In the genomic region with DNA sequence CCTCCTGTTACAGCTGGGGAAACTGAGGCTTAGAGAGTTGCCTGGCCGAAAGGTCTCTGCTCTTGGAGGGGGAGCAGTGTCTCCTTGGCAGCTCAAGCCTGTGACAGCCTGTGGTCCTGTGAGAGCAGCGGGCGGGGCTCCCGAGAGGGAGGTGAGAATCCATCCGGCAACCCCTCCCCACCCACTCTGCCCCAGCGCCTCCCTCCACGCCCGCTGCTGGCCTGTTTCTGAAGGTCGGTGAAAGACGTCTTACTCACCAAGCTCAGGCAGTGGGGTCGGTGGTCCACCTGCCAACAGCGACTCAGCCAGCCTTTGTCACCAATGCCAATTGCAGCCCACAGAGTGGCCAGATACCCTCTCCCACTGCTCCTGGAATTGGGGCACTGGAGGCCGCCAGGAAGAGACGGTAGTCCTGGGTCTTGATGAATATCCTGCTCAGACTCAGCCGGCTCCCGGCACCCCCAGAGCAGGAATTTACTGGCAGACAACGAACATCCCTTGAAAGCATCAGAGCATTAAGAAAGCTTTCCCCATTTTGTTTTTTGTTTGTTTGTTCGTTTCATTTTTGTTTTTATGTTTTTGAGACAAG, we compare ENCODE assay signal across 24 cellular contexts. TPM values are rescaled to one million over a fixed set of nuclear protein-coding genes. Genes with fewer than 3 reads are reported as not detected.
A peak's percentile ranks its signal among the peaks of the same experiment; 100 is the strongest.
DNase-seq lines count a peak whose midpoint lies in the region; ATAC-seq and TF ChIP-seq lines count a peak whose summit lies in the region.
"Had no signal": no experiment of that assay in that cellular context is flagged by ENCODE, and none has a peak within 500 bp of the region (broad histone marks: within the 10 kb centered on the region; RNA-seq: fewer than 3 reads in every experiment).

No MANE protein-coding gene starts in this region.

- no peaks in the 10 kb centered on the region for H3K9me2 ChIP-seq in PC-3 (replicated peaks; ENCODE audit: low read length)

- peaks cover 68% of the 10 kb centered on the region for H3K4me1 ChIP-seq in BLaER1
- H3K4me1 ChIP-seq in PC-3 (ENCODE audit: insufficient read depth, low read length): no peaks in the 10 kb centered on the region
- H3K4me1 ChIP-seq in duodenal mucosa (ENCODE audit: control insufficient read depth in 1 of 2, insufficient read depth in 2 of 2, low read length in 2 of 2): peaks cover 37 to 39% of the 10 kb centered on the region in 2 donors
- H3K4me1 ChIP-seq in upper lobe of left lung: peaks cover 26 to 42% (median 37%) of the 10 kb centered on the region in 4 donors

- H3K9me3 ChIP-seq in BLaER1 (no peaks in the 10 kb centered on the region), PC-3 (ENCODE audit: low read length) (no peaks in the 10 kb centered on the region), duodenal mucosa (ENCODE audit: control insufficient read depth in 1 of 2, low read length in 2 of 2) (no peaks in the 10 kb centered on the region), upper lobe of left lung (no peaks in the 10 kb centered on the region)
- H3K9me3 ChIP-seq: BE2C, Caco-2, esophagus muscularis mucosa had no signal

- H3K36me3 ChIP-seq in BLaER1 (no peaks in the 10 kb centered on the region), PC-3 (ENCODE audit: low read depth, low read length) (no peaks in the 10 kb centered on the region), duodenal mucosa (ENCODE audit: control insufficient read depth in 1 of 2, insufficient read depth in 2 of 2, low read length in 2 of 2) (no peaks in the 10 kb centered on the region), upper lobe of left lung (no peaks in the 10 kb centered on the region)
- H3K36me3 ChIP-seq: BE2C, esophagus muscularis mucosa had no signal

- 72 to 78% methylated on average over 6 to 18 of the region's 18 CpGs for WGBS in upper lobe of left lung, 2 donors

- no peaks in the 10 kb centered on the region for H3K27me3 Mint-ChIP-seq in nephron (ENCODE audit: low read depth)
- H3K27me3 Mint-ChIP-seq: activated CD8-positive, alpha-beta T cell treated with anti-CD3 and anti-CD28 coated beads for 36 hours had no signal

- no peak overlapping the region for H3K4me3 Mint-ChIP-seq in nephron
- H3K4me3 Mint-ChIP-seq: activated CD8-positive, alpha-beta T cell treated with anti-CD3 and anti-CD28 coated beads for 36 hours; effector memory CD8-positive, alpha-beta T cell; neural crest cell had no signal

- BruUV-seq in PC-3 (replicated peaks; lab: Mats Ljungman, UMichigan): no TSS peak

- POLR2A ChIA-PET in PC-3 (lab: Charles Lee; ENCODE audit: unreplicated experiment): interaction anchor here (0.7 kb wide), 1 partner anchor 224 kb away, joined by 7 read pairs; no protein-coding TSS in a partner anchor

- H3K27me3 ChIP-seq in BLaER1 (no peaks in the 10 kb centered on the region), PC-3 (ENCODE audit: low read length) (no peaks in the 10 kb centered on the region), duodenal mucosa (ENCODE audit: control insufficient read depth in 1 of 2, insufficient read depth in 2 of 2, low read length in 2 of 2) (no peaks in the 10 kb centered on the region), upper lobe of left lung (no peaks in the 10 kb centered on the region)
- H3K27me3 ChIP-seq: BE2C, esophagus muscularis mucosa had no signal

- peaks cover 50% of the 10 kb centered on the region for H3K4me1 Mint-ChIP-seq in nephron

- no peak overlapping the region for H3K9ac ChIP-seq in BLaER1
- H3K9ac ChIP-seq in PC-3 (ENCODE audit: low read length): no peak overlapping the region
- H3K9ac ChIP-seq in duodenal mucosa (ENCODE audit: low read depth in 1 of 2, low read length in 2 of 2): peak overlapping the region; percentile 12 to 32

- H3K27ac Mint-ChIP-seq in nephron: peak overlapping the region; percentile 71 to 93 (median 90)
- H3K27ac Mint-ChIP-seq: activated CD8-positive, alpha-beta T cell treated with anti-CD3 and anti-CD28 coated beads for 36 hours; effector memory CD8-positive, alpha-beta T cell had no signal

- H3K4me3 ChIP-seq in BLaER1 (no peak overlapping the region), PC-3 (ENCODE audit: low read length) (no peak overlapping the region), duodenal mucosa (ENCODE audit: low read depth in 1 of 2, low read length in 2 of 2) (no peak overlapping the region), upper lobe of left lung (no peak overlapping the region)
- H3K4me3 ChIP-seq: esophagus muscularis mucosa, GM12878 had no signal

- TF ChIP-seq POLR2A in upper lobe of left lung (IDR thresholded peaks at IDR 0.05): no peak

- peak overlapping the region; percentile 79 for H2AFZ ChIP-seq in PC-3 (ENCODE audit: low read length)

- intact Hi-C loops in PC-3 (cut with micrococcal nuclease): no loop called here

- H4K20me1 ChIP-seq in BLaER1 (no peaks in the 10 kb centered on the region), PC-3 (ENCODE audit: low read length) (no peaks in the 10 kb centered on the region)

- no peaks in the 10 kb centered on the region for H3F3A ChIP-seq in PC-3 (ENCODE audit: low read length, unreplicated experiment)

- TF ChIP-seq CTCF in PC-3 (conservative IDR thresholded peaks at IDR 0.05; ENCODE audit: low read depth, low read length) (no peak), nephron (IDR thresholded peaks at IDR 0.05; ENCODE audit: unreplicated experiment in 3 of 3) (no peak), upper lobe of left lung (IDR thresholded peaks at IDR 0.05) (no peak)

- CTCF ChIA-PET in PC-3 (lab: Charles Lee): no interaction called here

- H3K4me2 ChIP-seq in BLaER1 (peak overlapping the region; percentile 57), PC-3 (ENCODE audit: low read length) (no peak overlapping the region)

- ATAC-seq in PC-3: no peak
- ATAC-seq in upper lobe of left lung (ENCODE audit: low FRiP score in 2 of 2): no peak
- ATAC-seq: activated CD8-positive, alpha-beta T cell treated with anti-CD3 and anti-CD28 coated beads for 36 hours; effector memory CD8-positive, alpha-beta T cell; GM12878 had no signal

- H3K36me3 Mint-ChIP-seq in nephron (ENCODE audit: low read depth): no peaks in the 10 kb centered on the region

- no peaks in the 10 kb centered on the region for H3K9me3 Mint-ChIP-seq in nephron
- H3K9me3 Mint-ChIP-seq: activated CD8-positive, alpha-beta T cell treated with anti-CD3 and anti-CD28 coated beads for 36 hours; effector memory CD8-positive, alpha-beta T cell; neural crest cell had no signal

- no peaks in the 10 kb centered on the region for H3K79me2 ChIP-seq in PC-3 (ENCODE audit: low read length)

- H3K27ac ChIP-seq in BLaER1: peak overlapping the region; percentile 51; the same call in 1 of the 2 replicates
- no peak overlapping the region for H3K27ac ChIP-seq in PC-3 (ENCODE audit: low read length)
- H3K27ac ChIP-seq in duodenal mucosa (ENCODE audit: low read depth, low read length): peak overlapping the region; percentile 73
- no peak overlapping the region for H3K27ac ChIP-seq in upper lobe of left lung
- H3K27ac ChIP-seq: esophagus muscularis mucosa had no signal

- DNase-seq in PC-3 (no peak), GOT3 (lab: John Stamatoyannopoulos, UW) (no peak), upper lobe of left lung (no peak), NAMALWA (ENCODE audit: low spot score) (no peak)
- no peak for DNase-seq in activated CD8-positive, alpha-beta memory T cell treated with anti-CD3 and anti-CD28 coated beads for 24 hours
- DNase-seq: activated CD4-positive, alpha-beta T cell treated with anti-CD3 and anti-CD28 coated beads for 1 hour; activated CD8-positive, alpha-beta T cell treated with anti-CD3 and anti-CD28 coated beads for 36 hours; activated effector memory CD4-positive, alpha-beta T cell treated with anti-CD3 and anti-CD28 coated beads, Interleukin-2, amount 50 U/mL, for 16 hours; BE2C; Caco-2; DND-41; effector memory CD8-positive, alpha-beta T cell; H7; NCI-H1105; NCI-H1930; NCI-H2227 treated with DMSO at 0.1 percent for 48 hours; NCI-H774; SIG-M5 had no signal

- no peak for TF ChIP-seq EP300 in upper lobe of left lung (IDR thresholded peaks at IDR 0.05)

RNA-seq across cellular contexts. Expression of gene TTYH3, which starts 7.4 kb away (rescaled TPM):
- 25.0 and 41.4 TPM in 2 replicates for total RNA-seq in PC-3 (2014; rRNA removed)
- total RNA-seq in upper lobe of left lung: 10 to 100 TPM; 16.5 to 69.6 (median 58.1) TPM

Comparison
In these comparisons a context has a peak if more than half of its experiments do, and no peak if none do; other contexts are left out.
1. H3K27ac ChIP-seq: peak in BLaER1 (single experiment) and duodenal mucosa (single experiment); none in PC-3 (single experiment) and upper lobe of left lung (0 of 4).
2. H3K9ac ChIP-seq: peak in duodenal mucosa (2 of 2); none in BLaER1 (single experiment) and PC-3 (single experiment).